ENCODE assay signal across 8 cellular contexts in genomic region chr1:159009704-159010361, GRCh38. TPM values are rescaled to one million over a fixed set of nuclear protein-coding genes. Genes with fewer than 3 reads are reported as not detected.
DNase-seq lines count a peak whose midpoint lies in the region; ATAC-seq and TF ChIP-seq lines count a peak whose summit lies in the region.

IFI16 (plus strand) TSS chr1:159009907; CDS start chr1:159014681, 4,774 bp downstream.

- H3K27me3 ChIP-seq in adrenal gland, result no peaks in the 10 kb centered on the region
- H3K27me3 ChIP-seq in heart right ventricle, result no peaks in the 10 kb centered on the region

- peaks cover 0 to 50% of the 10 kb centered on the region in 2 donors for H3K4me1 ChIP-seq in adrenal gland (replicated peaks in 1 of 2)
- peaks cover 3 to 75% (median 34%) of the 10 kb centered on the region in 9 donors for H3K4me1 ChIP-seq in heart right ventricle

- H3K27ac ChIP-seq in adrenal gland (peak within 1 kb of the TSS; percentile 69 to 89 (median 83)), heart right ventricle (peak within 1 kb of the TSS; percentile 69 to 96 (median 86))

- intact Hi-C loops in adrenal gland (cut with DNase I) (no loop called here), heart right ventricle (cut with DNase I) (loop anchor here in 1 of 10 donors (5.0 to 10.0 kb wide), 2 partner anchors 42 to 1045 kb away; no protein-coding TSS in a partner anchor), sciatic nerve (cut with DNase I) (no loop called here)

- H3K9me3 ChIP-seq in adrenal gland (replicated peaks in 1 of 3), result no peaks in the 10 kb centered on the region
- no peaks in the 10 kb centered on the region for H3K9me3 ChIP-seq in heart right ventricle

- ATAC-seq in GM18873 (IDR thresholded peaks at IDR 0.05; ENCODE audit: low FRiP score, unreplicated experiment) (peak; percentile 61), HG03139 (IDR thresholded peaks at IDR 0.05; ENCODE audit: unreplicated experiment) (peak; percentile 52), heart right ventricle (peak; percentile 86 to 94 (median 90)), sciatic nerve (peak; percentile 96)

- TF ChIP-seq POLR2A in Raji (IDR thresholded peaks at IDR 0.05; ENCODE audit: insufficient read depth, low read depth, low read length) (peak; percentile 67), adrenal gland (IDR thresholded peaks at IDR 0.05) (peak in 1 of 2 donors; percentile 86)

- TF ChIP-seq CTCF in AG09319 (IDR thresholded peaks at IDR 0.05; ENCODE audit: low read depth, low read length), result no peak
- no peak for TF ChIP-seq CTCF in adrenal gland (IDR thresholded peaks at IDR 0.05)
- no peak for TF ChIP-seq CTCF in heart right ventricle (IDR thresholded peaks at IDR 0.05)

- H3K4me3 ChIP-seq in adrenal gland (peak within 1 kb of the TSS in 3 of 4 donors; percentile 32 to 60 (median 34)), heart right ventricle (peak within 1 kb of the TSS; percentile 39 to 76 (median 59))

- H3K36me3 ChIP-seq in adrenal gland (replicated peaks in 1 of 2) (no peaks in the 10 kb centered on the region), heart right ventricle (peaks cover 0 to 16% (median 0%) of the 10 kb centered on the region in 9 donors)

- WGBS in adrenal gland, 4 donors, result 1 to 3% (median 1%) methylated on average over 5 of the region's 5 CpGs
- 15 to 36% methylated on average over 5 of the region's 5 CpGs for WGBS in heart right ventricle, 2 donors

- DNase-seq in AG09319 (ENCODE audit: extremely low read depth, low read depth) (peak; percentile 86), adrenal gland (peak; percentile 50 to 86 (median 77)), heart right ventricle (peak in 1 of 2 donors; percentile 83), sciatic nerve (ENCODE audit: low spot score) (no peak), NCI-H510A treated with DMSO at 0.1 percent for 48 hours (lab: John Stamatoyannopoulos, UW) (no peak)

RNA-seq across cellular contexts. Expression of gene IFI16, which starts in this region (rescaled TPM):
- total RNA-seq in adrenal gland (100 to 1,000 TPM in 3 of 8 donors, 10 to 100 TPM in 5; 43.5 to 130 (median 89.5) TPM), heart right ventricle (10 to 100 TPM; 16.1 to 73.8 (median 21.4) TPM), sciatic nerve (160 TPM)
- polyA plus RNA-seq in adrenal gland (100 to 1,000 TPM in 2 of 3 donors, 10 to 100 TPM in 1; 92.0 to 128 (median 123) TPM), heart right ventricle (10 to 100 TPM; 33.8 to 54.4 TPM)

Comparison
In these comparisons a context has a peak if more than half of its experiments do, and no peak if none do; other contexts are left out.
1. DNase-seq: peak in AG09319 (single experiment) and adrenal gland (7 of 7); none in sciatic nerve (single experiment) and NCI-H510A treated with DMSO at 0.1 percent for 48 hours (single experiment).
2. Peak in every context shown above with its lines, with median percentiles within 50 percentile points of each other: ATAC-seq.